9 cellular contexts compared by ENCODE assay signal in genomic region chr20:63071541-63072181, GRCh38.
DNase-seq lines count a peak whose midpoint lies in the region; ATAC-seq, FAIRE-seq and TF ChIP-seq lines count a peak whose summit lies in the region.
"Had no signal": no experiment of that assay in that cellular context is flagged by ENCODE, and none has a peak within 500 bp of the region (broad histone marks: within the 10 kb centered on the region; RNA-seq: fewer than 3 reads in every experiment).

No MANE protein-coding gene starts in this region.

- no peak for TF ChIP-seq EP300 in H1 (IDR thresholded peaks at IDR 0.05; ENCODE audit: borderline replicate concordance in 1 of 2, low read depth in 2 of 2, low read length in 2 of 2)

- ATAC-seq in HG03097 (IDR thresholded peaks at IDR 0.05; ENCODE audit: low FRiP score, unreplicated experiment) (no peak), HG02885 (IDR thresholded peaks at IDR 0.05; ENCODE audit: poor library complexity, unreplicated experiment) (no peak), GM21529 (IDR thresholded peaks at IDR 0.05; ENCODE audit: unreplicated experiment) (no peak)

- no peak overlapping the region for H3K9ac ChIP-seq in H1 (replicated peaks in 1 of 4; ENCODE audit: extremely low read depth in 1 of 4, low read depth in 3 of 4, low read length in 3 of 4)
- H3K9ac ChIP-seq: KMS-11 had no signal

- no peaks in the 10 kb centered on the region for H3K79me2 ChIP-seq in H1 (ENCODE audit: control insufficient read depth in 1 of 2, insufficient read depth in 2 of 2, low read length in 2 of 2)

- H3K36me3 ChIP-seq in H1 (ENCODE audit: control insufficient read depth in 2 of 4, insufficient read depth in 4 of 4, low read length in 3 of 4), result no peaks in the 10 kb centered on the region

- no peaks in the 10 kb centered on the region; a peak in 1 of 4 replicates for H3K9me3 ChIP-seq in H1 (ENCODE audit: insufficient read depth in 2 of 2, low read depth in 1 of 2, low read length in 1 of 2)

- H3K27me3 ChIP-seq in H1 (replicated peaks in 1 of 4; ENCODE audit: control insufficient read depth in 3 of 4, extremely low read depth in 1 of 4, insufficient read depth in 3 of 4, low read length in 3 of 4), result peaks cover 9 to 26% (median 19%) of the 10 kb centered on the region in 4 experiments

- TF ChIP-seq POLR2A in H1 (IDR thresholded peaks at IDR 0.05; ENCODE audit: control extremely low read depth in 1 of 2, low read depth in 2 of 2, low read length in 2 of 2), result no peak

- POLR2A ChIA-PET in H1 (lab: Charles Lee; ENCODE audit: partially characterized antibody), result interaction anchor here (1.1 kb wide), 2 partner anchors 10 to 18 kb away, joined by 4 read pairs; no protein-coding TSS in a partner anchor

- H3K4me2 ChIP-seq in H1 (ENCODE audit: insufficient read depth in 1 of 2, low read depth in 2 of 2, low read length in 2 of 2), result peak overlapping the region; percentile 59 to 80; a peak in 3 of 4 replicates
- H3K4me2 ChIP-seq: KMS-11 had no signal

- no peak overlapping the region for H3K14ac ChIP-seq in H1 (ENCODE audit: insufficient read length)

- H3K23ac ChIP-seq in H1 (ENCODE audit: insufficient read length), result no peak overlapping the region

- H3K4ac ChIP-seq in H1 (replicated peaks; ENCODE audit: insufficient read length, low read depth, low read length), result no peak overlapping the region

- H2BK5ac ChIP-seq in H1 (ENCODE audit: low read depth, low read length), result no peak overlapping the region

- H3K23me2 ChIP-seq in H1 (ENCODE audit: low read depth, low read length), result peaks cover 3% of the 10 kb centered on the region; the same call in 1 of the 2 replicates

- peak overlapping the region in 2 of 4 experiments; percentile 11 to 60; a peak in 3 of 8 replicates for H3K4me3 ChIP-seq in H1 (ENCODE audit: extremely low read depth in 1 of 4, insufficient read depth in 2 of 4, low read depth in 3 of 4, low read length in 4 of 4)

- H3K27ac ChIP-seq in H1 (ENCODE audit: low read depth, low read length), result no peak overlapping the region
- H3K27ac ChIP-seq: KMS-11 had no signal

- H4K91ac ChIP-seq in H1 (replicated peaks; ENCODE audit: insufficient read length, low read length), result no peak overlapping the region

- CTCF ChIA-PET in H1 (lab: Charles Lee; ENCODE audit: partially characterized antibody), result interaction anchor here (0.6 to 1.6 kb wide), 5 partner anchors 11 to 142 kb away, joined by 3 to 7 read pairs (median 4); no protein-coding TSS in a partner anchor

- no peaks in the 10 kb centered on the region for H3K79me1 ChIP-seq in H1 (ENCODE audit: low read depth, low read length)

- no peaks in the 10 kb centered on the region for H4K20me1 ChIP-seq in H1 (replicated peaks in 1 of 2; ENCODE audit: control insufficient read depth in 1 of 2, insufficient read depth in 2 of 2, low read length in 2 of 2)

- TF ChIP-seq CTCF in H1 (IDR thresholded peaks at IDR 0.05; ENCODE audit: control extremely low read depth in 1 of 3, insufficient read depth in 1 of 3, low read depth in 1 of 3, low read length in 3 of 3), result no peak

- H4K5ac ChIP-seq in H1 (ENCODE audit: insufficient read length, low read depth, low read length), result no peak overlapping the region

- H4K8ac ChIP-seq in H1 (ENCODE audit: extremely low read depth, insufficient read depth, low read length), result no peak overlapping the region

- H3K18ac ChIP-seq in H1 (ENCODE audit: extremely low read depth, low read length), result no peak overlapping the region

- no peak overlapping the region for H3K56ac ChIP-seq in H1 (replicated peaks; ENCODE audit: insufficient read length, low read depth, low read length)

- WGBS in H1 (ENCODE audit: extremely low coverage in 1 of 2, insufficient coverage in 1 of 2, insufficient read length in 1 of 2, insufficient replicate concordance in 2 of 2, low coverage in 1 of 2, low lambda C conversion rate in 2 of 2, missing lambda C conversion rate in 1 of 2), 2 experiments, result 61% methylated on average over 4 of the region's 40 CpGs; no CpG with 5 or more reads in 1 of the 2 experiments

- no peak overlapping the region for H2AK5ac ChIP-seq in H1 (ENCODE audit: low read depth, low read length)

- FAIRE-seq in H1 (lab: Jason Lieb, UNC), result no peak

- TF ChIP-seq RAD21 in H1 (IDR thresholded peaks at IDR 0.05 in 1 of 2, conservative IDR thresholded peaks at IDR 0.05 in 1 of 2; ENCODE audit: low read depth in 2 of 2, low read length in 2 of 2), result no peak

- H2AFZ ChIP-seq in H1 (ENCODE audit: low read length), result no peak overlapping the region

- H3K4me1 ChIP-seq in H1 (replicated peaks in 1 of 4; ENCODE audit: control insufficient read depth in 3 of 4, insufficient read depth in 4 of 4, low read length in 3 of 4), result peaks cover 0 to 6% (median 1%) of the 10 kb centered on the region in 4 experiments; a peak in 5 of 7 replicates

- DNase-seq in NCI-H146 (lab: John Stamatoyannopoulos, UW) (peak; percentile 42), NCI-H146 treated with DMSO at 0.1 percent for 48 hours (lab: John Stamatoyannopoulos, UW; ENCODE audit: unreplicated experiment) (no peak), NCI-H82 (lab: John Stamatoyannopoulos, UW) (peak; percentile 78), H1 (ENCODE audit: low read depth in 1 of 2, low spot score in 2 of 2) (peak; percentile 29 to 85)
- DNase-seq in stimulated activated CD4-positive, alpha-beta T cell treated with anti-CD3 and anti-CD28 coated beads, Interleukin-2, amount 100 ng/mL, for 4 hours (ENCODE audit: low read depth), result peak; percentile 17

- no peak overlapping the region for H2BK20ac ChIP-seq in H1 (ENCODE audit: low read length)

- H2BK15ac ChIP-seq in H1 (ENCODE audit: low read length), result no peak overlapping the region

- H2BK12ac ChIP-seq in H1 (ENCODE audit: low read depth, low read length), result no peak overlapping the region

- no peak overlapping the region for H2BK120ac ChIP-seq in H1 (replicated peaks; ENCODE audit: low read depth, low read length)

TF ChIP-seq in H1, 55 proteins besides CTCF, POLR2A, EP300 and RAD21:
- TF ChIP-seq SUZ12 (IDR thresholded peaks at IDR 0.05; ENCODE audit: low read length), result no peak
- no peak for TF ChIP-seq POLR2AphosphoS5 (IDR thresholded peaks at IDR 0.05; ENCODE audit: low read depth, low read length)
- no peak for TF ChIP-seq ZNF274 (IDR thresholded peaks at IDR 0.05; ENCODE audit: borderline replicate concordance, extremely low read depth, low read length)
- no peak for TF ChIP-seq USF2 (IDR thresholded peaks at IDR 0.05; ENCODE audit: low read length)
- peak; percentile 78 for TF ChIP-seq E2F6 (IDR thresholded peaks at IDR 0.05)
- no peak for TF ChIP-seq SP2 (IDR thresholded peaks at IDR 0.05; ENCODE audit: low read length)
- peak; percentile 89 for TF ChIP-seq MAX (IDR thresholded peaks at IDR 0.05)
- TF ChIP-seq SP4 (IDR thresholded peaks at IDR 0.05; ENCODE audit: low read length), result no peak
TF ChIP-seq in H1: peak in this region for 2.
